Comparison of ENCODE assay signal across 9 cellular contexts in genomic region chr15:85533949-85534543, GRCh38.
A peak's percentile ranks its signal among the peaks of the same experiment; 100 is the strongest.
DNase-seq lines count a peak whose midpoint lies in the region; ATAC-seq and TF ChIP-seq lines count a peak whose summit lies in the region.
"Had no signal": no experiment of that assay in that cellular context is flagged by ENCODE, and none has a peak within 500 bp of the region (broad histone marks: within the 10 kb centered on the region; RNA-seq: fewer than 3 reads in every experiment).

No MANE protein-coding gene starts in this region.

- no peaks in the 10 kb centered on the region for H3K9me3 Mint-ChIP-seq in effector memory CD8-positive, alpha-beta T cell

- H3K36me3 ChIP-seq in vagina: peaks cover 0 to 7% of the 10 kb centered on the region in 2 donors

- H3K4me1 ChIP-seq in foreskin keratinocyte: no peaks in the 10 kb centered on the region
- H3K4me1 ChIP-seq in vagina: peaks cover 28% of the 10 kb centered on the region

- no peak for TF ChIP-seq POLR2A in vagina (IDR thresholded peaks at IDR 0.05)

- peaks cover 27 to 38% of the 10 kb centered on the region in 2 donors for H3K4me1 Mint-ChIP-seq in effector memory CD8-positive, alpha-beta T cell (ENCODE audit: low read depth in 2 of 2)

- intact Hi-C loops in vagina (cut with DNase I): no loop called here

- TF ChIP-seq CTCF in foreskin keratinocyte (conservative IDR thresholded peaks at IDR 0.05): no peak
- no peak for TF ChIP-seq CTCF in vagina (IDR thresholded peaks at IDR 0.05)

- peak overlapping the region; percentile 20 to 66 for H3K4me3 Mint-ChIP-seq in effector memory CD8-positive, alpha-beta T cell

- peak overlapping the region; percentile 74 to 85 for H3K27ac Mint-ChIP-seq in effector memory CD8-positive, alpha-beta T cell

- peaks cover 8% of the 10 kb centered on the region for H3K36me3 Mint-ChIP-seq in effector memory CD8-positive, alpha-beta T cell (ENCODE audit: insufficient read depth)

- no peak overlapping the region for H3K4me3 ChIP-seq in vagina
- H3K4me3 ChIP-seq: body of pancreas had no signal

- no peaks in the 10 kb centered on the region for H3K27me3 ChIP-seq in foreskin keratinocyte
- H3K27me3 ChIP-seq in vagina: no peaks in the 10 kb centered on the region
- H3K27me3 ChIP-seq: body of pancreas had no signal

- peak; percentile 28 for DNase-seq in GF-D8 (lab: John Stamatoyannopoulos, UW)
- no peak for DNase-seq in effector memory CD8-positive, alpha-beta T cell
- no peak for DNase-seq in foreskin keratinocyte
- no peak for DNase-seq in foreskin melanocyte
- DNase-seq in vagina (ENCODE audit: extremely low spot score in 2 of 2): no peak

- no peaks in the 10 kb centered on the region for H3K9me3 ChIP-seq in vagina
- H3K9me3 ChIP-seq: body of pancreas had no signal

- H3K27ac ChIP-seq in foreskin keratinocyte: no peak overlapping the region
- no peak overlapping the region for H3K27ac ChIP-seq in vagina

- ATAC-seq in GM21367 (IDR thresholded peaks at IDR 0.05; ENCODE audit: unreplicated experiment): peak; percentile 90
- ATAC-seq in HG03571 (IDR thresholded peaks at IDR 0.05; ENCODE audit: unreplicated experiment): peak; percentile 94
- ATAC-seq in effector memory CD8-positive, alpha-beta T cell (replicated peaks): peak; percentile 98
- ATAC-seq in foreskin keratinocyte: no peak
- ATAC-seq in SK-N-SH treated with all-trans-retinoic acid at 6 μM for 48 hours: no peak
- ATAC-seq: body of pancreas had no signal

- no peaks in the 10 kb centered on the region for H3K27me3 Mint-ChIP-seq in effector memory CD8-positive, alpha-beta T cell

TF ChIP-seq in SK-N-SH treated with all-trans-retinoic acid at 6 μM for 48 hours, 23 proteins besides CTCF, POLR2A, EP300 and RAD21:
- TF ChIP-seq RARB (CRISPR knock-in tag; IDR thresholded peaks at IDR 0.05) (no peak), ZNF565 (CRISPR knock-in tag; conservative IDR thresholded peaks at IDR 0.05; ENCODE audit: low read depth) (no peak), TCF4 (CRISPR knock-in tag; IDR thresholded peaks at IDR 0.05; ENCODE audit: borderline replicate concordance) (no peak), ZFP30 (CRISPR knock-in tag; IDR thresholded peaks at IDR 0.05) (no peak), ZNF8 (CRISPR knock-in tag; IDR thresholded peaks at IDR 0.05) (no peak), ZNF70 (CRISPR knock-in tag; IDR thresholded peaks at IDR 0.05) (no peak)
TF ChIP-seq in SK-N-SH treated with all-trans-retinoic acid at 6 μM for 48 hours: peak in this region for 0.

Comparison
In these comparisons a context has a peak if more than half of its experiments do, and no peak if none do; other contexts are left out.
1. ATAC-seq: peak in GM21367 (single experiment), HG03571 (single experiment) and effector memory CD8-positive, alpha-beta T cell (single experiment); none in foreskin keratinocyte (single experiment) and SK-N-SH treated with all-trans-retinoic acid at 6 μM for 48 hours (single experiment).